19 cellular contexts compared by ENCODE assay signal in genomic region chr20:23294166-23294565, GRCh38. TPM values are rescaled to one million over a fixed set of nuclear protein-coding genes. Genes with fewer than 3 reads are reported as not detected.
DNase-seq lines count a peak whose midpoint lies in the region; ATAC-seq, FAIRE-seq and TF ChIP-seq lines count a peak whose summit lies in the region.
"Had no signal": no experiment of that assay in that cellular context is flagged by ENCODE, and none has a peak within 500 bp of the region (broad histone marks: within the 10 kb centered on the region; RNA-seq: fewer than 3 reads in every experiment).

No MANE protein-coding gene starts in this region.

- in situ Hi-C loops in transverse colon (cut with MboI; ENCODE audit: low pct_ligation_motif_present in 1 of 4, low pct_unique_long_range_greater_than_20kb in 1 of 4, low sequenced_read_pairs in 3 of 4), result no loop called here

- no peak for TF ChIP-seq POLR2A in esophagus squamous epithelium (IDR thresholded peaks at IDR 0.05)
- no peak for TF ChIP-seq POLR2A in transverse colon (IDR thresholded peaks at IDR 0.05)

- TF ChIP-seq EP300 in transverse colon (IDR thresholded peaks at IDR 0.05; ENCODE audit: low read depth), result no peak

- no peaks in the 10 kb centered on the region for H3K9me2 ChIP-seq in MM.1S (replicated peaks; ENCODE audit: insufficient read depth, low read length)

- no peak for ATAC-seq in left cardiac atrium
- ATAC-seq in psoas muscle, result peak in 2 of 4 donors; percentile 24 to 33
- no peak for ATAC-seq in pancreas
- ATAC-seq in HG03039 (IDR thresholded peaks at IDR 0.05; ENCODE audit: unreplicated experiment), result no peak

- H3K79me2 ChIP-seq in MM.1S (ENCODE audit: low read length), result no peaks in the 10 kb centered on the region

- H3F3A ChIP-seq in MM.1S (ENCODE audit: insufficient read depth, low read length), result no peaks in the 10 kb centered on the region

- no peak for FAIRE-seq in pancreas (lab: Jason Lieb, UNC)

- no peak overlapping the region for H3K4me2 ChIP-seq in MM.1S (ENCODE audit: low read depth, low read length)
- H3K4me2 ChIP-seq: KMS-11 had no signal

- peaks cover 0 to 45% (median 16%) of the 10 kb centered on the region in 3 donors for H3K4me1 ChIP-seq in esophagus squamous epithelium
- no peaks in the 10 kb centered on the region for H3K4me1 ChIP-seq in psoas muscle
- peaks cover 0 to 5% (median 0%) of the 10 kb centered on the region in 4 donors for H3K4me1 ChIP-seq in transverse colon
- H3K4me1 ChIP-seq in pancreas, result no peaks in the 10 kb centered on the region
- no peaks in the 10 kb centered on the region for H3K4me1 ChIP-seq in MM.1S (ENCODE audit: low read length)

- peaks cover 0 to 11% (median 0%) of the 10 kb centered on the region in 4 donors for H3K27me3 ChIP-seq in esophagus squamous epithelium
- H3K27me3 ChIP-seq in psoas muscle (ENCODE audit: insufficient read depth in 3 of 3, low read length in 2 of 3), result peaks cover 0 to 7% (median 0%) of the 10 kb centered on the region in 3 donors
- H3K27me3 ChIP-seq in transverse colon, result no peaks in the 10 kb centered on the region
- no peaks in the 10 kb centered on the region for H3K27me3 ChIP-seq in pancreas
- H3K27me3 ChIP-seq in MM.1S (replicated peaks; ENCODE audit: insufficient read depth, low read length), result no peaks in the 10 kb centered on the region

- 83 to 85% methylated on average over 6 of the region's 6 CpGs for WGBS in esophagus squamous epithelium, 2 donors
- 72 to 89% (median 77%) methylated on average over 6 of the region's 6 CpGs for WGBS in psoas muscle, 3 donors
- WGBS in transverse colon (ENCODE audit: low coverage in 1 of 2), 2 donors, result 81% methylated on average over 6 of the region's 6 CpGs; no CpG with 5 or more reads in 1 of the 2 donors
- 65 to 69% methylated on average over 6 of the region's 6 CpGs for WGBS in pancreas, 2 donors

- DNase-seq in cardiac septum (ENCODE audit: low spot score) (peak; percentile 57), left cardiac atrium (no peak), esophagus squamous epithelium (lab: John Stamatoyannopoulos, UW) (no peak), psoas muscle (no peak), transverse colon (no peak), pancreas (no peak), MM.1S (no peak)
- DNase-seq: DMS79 treated with DMSO at 0.1 percent for 48 hours; H7; HFFc6; NCI-H1048; NCI-H1436; NCI-H2029; NCI-H2171 treated with DMSO at 0.1 percent for 48 hours; NK-92 treated with Interleukin-12 subunit alpha and Interleukin-12 subunit beta, amount 100 ng/mL, for 24 hours; OCI-M1 had no signal

- H4K20me1 ChIP-seq in MM.1S (ENCODE audit: insufficient read depth, low read length), result no peaks in the 10 kb centered on the region

- H3K27ac ChIP-seq in esophagus squamous epithelium (peak overlapping the region in 3 of 4 donors; percentile 56 to 87 (median 77)), psoas muscle (peak overlapping the region; percentile 41), transverse colon (peak overlapping the region; percentile 4 to 65 (median 36)), pancreas (no peak overlapping the region), MM.1S (ENCODE audit: low read length) (no peak overlapping the region)
- H3K27ac ChIP-seq: HL-60, KMS-11 had no signal

- no peak for TF ChIP-seq CTCF in esophagus squamous epithelium (IDR thresholded peaks at IDR 0.05)
- TF ChIP-seq CTCF in psoas muscle (IDR thresholded peaks at IDR 0.05), result no peak
- TF ChIP-seq CTCF in transverse colon (IDR thresholded peaks at IDR 0.05), result no peak
- no peak for TF ChIP-seq CTCF in pancreas (IDR thresholded peaks at IDR 0.05)
- no peak for TF ChIP-seq CTCF in MM.1S (IDR thresholded peaks at IDR 0.05; ENCODE audit: low read length)

- H3K4me3 ChIP-seq in esophagus squamous epithelium, result no peak overlapping the region
- no peak overlapping the region for H3K4me3 ChIP-seq in psoas muscle
- no peak overlapping the region for H3K4me3 ChIP-seq in transverse colon
- H3K4me3 ChIP-seq in pancreas, result no peak overlapping the region
- no peak overlapping the region for H3K4me3 ChIP-seq in MM.1S (ENCODE audit: low read length)

- H3K9me3 ChIP-seq in esophagus squamous epithelium (no peaks in the 10 kb centered on the region), psoas muscle (no peaks in the 10 kb centered on the region), transverse colon (no peaks in the 10 kb centered on the region), pancreas (no peaks in the 10 kb centered on the region), MM.1S (replicated peaks; ENCODE audit: insufficient read depth, low read length) (no peaks in the 10 kb centered on the region)

- intact Hi-C loops in cardiac septum (cut with DNase I), result no loop called here
- intact Hi-C loops in left cardiac atrium (cut with DNase I), result no loop called here
- intact Hi-C loops in esophagus squamous epithelium (cut with DNase I), result no loop called here
- intact Hi-C loops in psoas muscle (cut with DNase I), result no loop called here
- intact Hi-C loops in transverse colon (cut with DNase I; ENCODE audit: low total_unique reads), result no loop called here
- intact Hi-C loops in pancreas (cut with DNase I), result no loop called here

- no peak overlapping the region for H2AFZ ChIP-seq in MM.1S (ENCODE audit: low read length)

- H3K36me3 ChIP-seq in esophagus squamous epithelium, result no peaks in the 10 kb centered on the region
- H3K36me3 ChIP-seq in psoas muscle (ENCODE audit: insufficient read depth in 1 of 2, low read depth in 1 of 2), result no peaks in the 10 kb centered on the region
- no peaks in the 10 kb centered on the region for H3K36me3 ChIP-seq in transverse colon
- no peaks in the 10 kb centered on the region for H3K36me3 ChIP-seq in pancreas
- no peaks in the 10 kb centered on the region for H3K36me3 ChIP-seq in MM.1S (replicated peaks; ENCODE audit: insufficient read depth, low read length)

- H3K9ac ChIP-seq in MM.1S (ENCODE audit: low read length), result no peak overlapping the region
- H3K9ac ChIP-seq: KMS-11 had no signal

RNA-seq across cellular contexts. Expression of gene NXT1, which starts 56.4 kb away (rescaled TPM):
- total RNA-seq in cardiac septum, result 10.6 TPM
- 10 to 100 TPM in 1 of 2 donors, 1 to 10 TPM in 1; 9.3 to 14.1 TPM for total RNA-seq in left cardiac atrium
- total RNA-seq in esophagus squamous epithelium, result 10 to 100 TPM; 21.3 to 43.0 (median 38.0) TPM
- 10 to 100 TPM in 3 of 4 donors, 1 to 10 TPM in 1; 6.7 to 18.9 (median 11.1) TPM for total RNA-seq in psoas muscle
- polyA plus RNA-seq in psoas muscle, result 10 to 100 TPM in 2 of 3 donors, 1 to 10 TPM in 1; 8.9 to 29.9 (median 11.4) TPM
- total RNA-seq in transverse colon, result 10 to 100 TPM; 16.5 to 43.4 (median 22.8) TPM
- 1 to 10 TPM; 4.2 to 9.6 (median 7.2) TPM for total RNA-seq in pancreas
- polyA plus RNA-seq in pancreas, result 1 to 10 TPM; 7.8 to 8.8 TPM

Comparison
In these comparisons a context has a peak if more than half of its experiments do, and no peak if none do; other contexts are left out.
1. H3K27ac ChIP-seq: peak in esophagus squamous epithelium (3 of 4), psoas muscle (single experiment) and transverse colon (4 of 4); none in pancreas (0 of 4) and MM.1S (single experiment).